In genomic region chr9:124659099-124659659, GRCh38 we compare ENCODE assay signal across 1 cellular context.
A peak's percentile ranks its signal among the peaks of the same experiment; 100 is the strongest.
TF ChIP-seq lines count a peak whose summit lies in the region.

No MANE protein-coding gene starts in this region.

TF ChIP-seq in K562, 482 proteins besides CTCF, POLR2A, EP300 and RAD21 (continued from another document and continues in another):
- TF ChIP-seq PBX2 (CRISPR knock-in tag; IDR thresholded peaks at IDR 0.05; ENCODE audit: low read depth) (peak; percentile 63; the same call in 1 of the 2 replicates), PBX2 (tag; conservative IDR thresholded peaks at IDR 0.05; ENCODE audit: low read depth) (peak; percentile 84), BHLHE40 (IDR thresholded peaks at IDR 0.05; ENCODE audit: low read length) (peak; percentile 93), NELFE (IDR thresholded peaks at IDR 0.05; ENCODE audit: insufficient read depth, insufficient read length) (no peak), RREB1 (CRISPR knock-in tag; IDR thresholded peaks at IDR 0.05) (no peak), FUS (optimal IDR thresholded peaks at IDR 0.05; ENCODE audit: low read depth, low read length) (no peak), E2F3 (CRISPR knock-in tag; IDR thresholded peaks at IDR 0.05) (no peak), ZNF121 (CRISPR knock-in tag; conservative IDR thresholded peaks at IDR 0.05) (no peak), NFIX (CRISPR knock-in tag; IDR thresholded peaks at IDR 0.05; ENCODE audit: low read depth) (no peak), POLR3G (IDR thresholded peaks at IDR 0.05; ENCODE audit: extremely low read depth, insufficient read length, insufficient replicate concordance) (no peak), TAL1 (IDR thresholded peaks at IDR 0.05) (peak; percentile 45; the same call in 1 of the 2 replicates), PHTF2 (CRISPR knock-in tag; IDR thresholded peaks at IDR 0.05) (no peak), ZNF224 (CRISPR knock-in tag; IDR thresholded peaks at IDR 0.05) (no peak), LEF1 (IDR thresholded peaks at IDR 0.05) (peak; percentile 77), ZBTB34 (CRISPR knock-in tag; IDR thresholded peaks at IDR 0.05) (no peak), NFE2 (IDR thresholded peaks at IDR 0.05; ENCODE audit: low read depth) (no peak), MAFF (IDR thresholded peaks at IDR 0.05; ENCODE audit: low read length) (no peak), HNRNPK (IDR thresholded peaks at IDR 0.05; ENCODE audit: low read depth, low read length, poor library complexity, severe bottlenecking) (no peak), NKRF (IDR thresholded peaks at IDR 0.05; ENCODE audit: borderline replicate concordance) (no peak), SMAD4 (CRISPR knock-in tag; conservative IDR thresholded peaks at IDR 0.05) (peak; percentile 99), ZEB2 (IDR thresholded peaks at IDR 0.05) (no peak), ATF7 (IDR thresholded peaks at IDR 0.05) (no peak; the same call in 1 of the 2 replicates), ZNF263 (CRISPR knock-in tag; IDR thresholded peaks at IDR 0.05; ENCODE audit: borderline replicate concordance) (no peak), AFF1 (IDR thresholded peaks at IDR 0.05; ENCODE audit: low read depth in 1 of 2, partially characterized antibody in 2 of 2) (peak; percentile 31 to 47), XRCC5 (IDR thresholded peaks at IDR 0.05; ENCODE audit: low read depth, low read length) (peak; percentile 65; the same call in 1 of the 2 replicates), EHMT2 (IDR thresholded peaks at IDR 0.05) (0 out of 2 replicates have a peak, but pooled peaks have one; percentile 53), SMC3 (conservative IDR thresholded peaks at IDR 0.05; ENCODE audit: insufficient read depth, low read depth, low read length) (no peak), SRF (CRISPR knock-in tag; IDR thresholded peaks at IDR 0.05) (no peak), KHSRP (IDR thresholded peaks at IDR 0.05) (no peak), HMG20B (CRISPR knock-in tag; IDR thresholded peaks at IDR 0.05) (no peak), FOS (IDR thresholded peaks at IDR 0.05; ENCODE audit: extremely low read depth, insufficient read length) (no peak), E4F1 (CRISPR knock-in tag; IDR thresholded peaks at IDR 0.05; ENCODE audit: borderline replicate concordance) (no peak)
- TF ChIP-seq, protein P1, sequence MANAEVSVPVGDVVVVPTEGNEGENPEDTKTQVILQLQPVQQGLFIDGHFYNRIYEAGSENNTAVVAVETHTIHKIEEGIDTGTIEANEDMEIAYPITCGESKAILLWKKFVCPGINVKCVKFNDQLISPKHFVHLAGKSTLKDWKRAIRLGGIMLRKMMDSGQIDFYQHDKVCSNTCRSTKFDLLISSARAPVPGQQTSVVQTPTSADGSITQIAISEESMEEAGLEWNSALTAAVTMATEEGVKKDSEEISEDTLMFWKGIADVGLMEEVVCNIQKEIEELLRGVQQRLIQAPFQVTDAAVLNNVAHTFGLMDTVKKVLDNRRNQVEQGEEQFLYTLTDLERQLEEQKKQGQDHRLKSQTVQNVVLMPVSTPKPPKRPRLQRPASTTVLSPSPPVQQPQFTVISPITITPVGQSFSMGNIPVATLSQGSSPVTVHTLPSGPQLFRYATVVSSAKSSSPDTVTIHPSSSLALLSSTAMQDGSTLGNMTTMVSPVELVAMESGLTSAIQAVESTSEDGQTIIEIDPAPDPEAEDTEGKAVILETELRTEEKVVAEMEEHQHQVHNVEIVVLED (CRISPR knock-in tag; IDR thresholded peaks at IDR 0.05): no peak
- TF ChIP-seq, protein P2, sequence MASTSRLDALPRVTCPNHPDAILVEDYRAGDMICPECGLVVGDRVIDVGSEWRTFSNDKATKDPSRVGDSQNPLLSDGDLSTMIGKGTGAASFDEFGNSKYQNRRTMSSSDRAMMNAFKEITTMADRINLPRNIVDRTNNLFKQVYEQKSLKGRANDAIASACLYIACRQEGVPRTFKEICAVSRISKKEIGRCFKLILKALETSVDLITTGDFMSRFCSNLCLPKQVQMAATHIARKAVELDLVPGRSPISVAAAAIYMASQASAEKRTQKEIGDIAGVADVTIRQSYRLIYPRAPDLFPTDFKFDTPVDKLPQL (IDR thresholded peaks at IDR 0.05; ENCODE audit: extremely low read depth, insufficient read length): no peak
- TF ChIP-seq, protein P3, sequence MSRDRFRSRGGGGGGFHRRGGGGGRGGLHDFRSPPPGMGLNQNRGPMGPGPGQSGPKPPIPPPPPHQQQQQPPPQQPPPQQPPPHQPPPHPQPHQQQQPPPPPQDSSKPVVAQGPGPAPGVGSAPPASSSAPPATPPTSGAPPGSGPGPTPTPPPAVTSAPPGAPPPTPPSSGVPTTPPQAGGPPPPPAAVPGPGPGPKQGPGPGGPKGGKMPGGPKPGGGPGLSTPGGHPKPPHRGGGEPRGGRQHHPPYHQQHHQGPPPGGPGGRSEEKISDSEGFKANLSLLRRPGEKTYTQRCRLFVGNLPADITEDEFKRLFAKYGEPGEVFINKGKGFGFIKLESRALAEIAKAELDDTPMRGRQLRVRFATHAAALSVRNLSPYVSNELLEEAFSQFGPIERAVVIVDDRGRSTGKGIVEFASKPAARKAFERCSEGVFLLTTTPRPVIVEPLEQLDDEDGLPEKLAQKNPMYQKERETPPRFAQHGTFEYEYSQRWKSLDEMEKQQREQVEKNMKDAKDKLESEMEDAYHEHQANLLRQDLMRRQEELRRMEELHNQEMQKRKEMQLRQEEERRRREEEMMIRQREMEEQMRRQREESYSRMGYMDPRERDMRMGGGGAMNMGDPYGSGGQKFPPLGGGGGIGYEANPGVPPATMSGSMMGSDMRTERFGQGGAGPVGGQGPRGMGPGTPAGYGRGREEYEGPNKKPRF (IDR thresholded peaks at IDR 0.05; ENCODE audit: low read depth, low read length): no peak
